Comparison of ENCODE assay signal across 8 cellular contexts in genomic region chr11:63671322-63672155, GRCh38. TPM values are rescaled to one million over a fixed set of nuclear protein-coding genes. Genes with fewer than 3 reads are reported as not detected.
DNase-seq lines count a peak whose midpoint lies in the region; ATAC-seq and TF ChIP-seq lines count a peak whose summit lies in the region.

TSS of gene ATL3 (minus strand) at chr11:63671376. CDS start at chr11:63671335, 41 bp downstream.

- H3K36me3 ChIP-seq in spleen = peaks cover 0 to 14% (median 0%) of the 10 kb centered on the region in 6 donors

- peak; percentile 93 for ATAC-seq in HG03175 (IDR thresholded peaks at IDR 0.05; ENCODE audit: unreplicated experiment)

- H3K4me3 ChIP-seq in spleen = peak within 1 kb of the TSS; percentile 79 to 94 (median 86)

- H3K9me3 ChIP-seq in spleen = no peaks in the 10 kb centered on the region

- TF ChIP-seq POLR2A in GM18951 (IDR thresholded peaks at IDR 0.05; ENCODE audit: extremely low read depth, insufficient read depth, insufficient read length) (peak; percentile 47), spleen (IDR thresholded peaks at IDR 0.05) (peak in 2 of 3 donors; percentile 16 to 26)

- 11 to 19% (median 12%) methylated on average over 40 to 69 of the region's 69 CpGs for WGBS in spleen, 5 donors

- peak in 3 of 11 experiments; percentile 21 to 46 (median 24) for TF ChIP-seq CTCF in spleen (IDR thresholded peaks at IDR 0.05 in 8 of 11, conservative IDR thresholded peaks at IDR 0.05 in 3 of 11)

- no peaks in the 10 kb centered on the region for H3K27me3 ChIP-seq in spleen (replicated peaks in 1 of 7)

- DNase-seq in AG08395 (ENCODE audit: low spot score) (peak; percentile 88), NCI-H2227 treated with DMSO at 0.1 percent for 48 hours (lab: John Stamatoyannopoulos, UW) (peak; percentile 98), inferior parietal cortex (ENCODE audit: extremely low spot score) (peak; percentile 95), spleen (peak; percentile 99)
- peak; percentile 88 for DNase-seq in activated CD4-positive, CD25-positive, alpha-beta regulatory T cell treated with anti-CD3 and anti-CD28 coated beads, Interleukin-2, amount 50 U/mL, for 16 hours (ENCODE audit: low read depth, low spot score)
- DNase-seq in central memory CD4-positive, alpha-beta T cell = peak; percentile 90

- intact Hi-C loops in spleen (cut with DNase I; ENCODE audit: low total_unique reads) = no loop called here

- peak within 1 kb of the TSS; percentile 92 to 99 (median 97) for H3K27ac ChIP-seq in spleen

- in situ Hi-C loops in GM18951 (cut with MboI; ENCODE audit: low sequenced_read_pairs, unreplicated experiment) = no loop called here

- peaks cover 12 to 53% (median 43%) of the 10 kb centered on the region in 6 donors for H3K4me1 ChIP-seq in spleen

RNA-seq across cellular contexts. Expression of gene ATL3, which starts in this region (rescaled TPM):
- total RNA-seq in spleen = 10 to 100 TPM; 43.4 to 58.5 (median 46.3) TPM
- 10 to 100 TPM in 1 of 3 donors, 1 to 10 TPM in 2; 5.7 to 10.9 (median 8.2) TPM for polyA plus RNA-seq in spleen

Comparison
In these comparisons a context has a peak if more than half of its experiments do, and no peak if none do; other contexts are left out.
1. Peak in every context shown above with its lines: DNase-seq, ATAC-seq, H3K4me3 ChIP-seq and H3K27ac ChIP-seq.